In the genomic region with DNA sequence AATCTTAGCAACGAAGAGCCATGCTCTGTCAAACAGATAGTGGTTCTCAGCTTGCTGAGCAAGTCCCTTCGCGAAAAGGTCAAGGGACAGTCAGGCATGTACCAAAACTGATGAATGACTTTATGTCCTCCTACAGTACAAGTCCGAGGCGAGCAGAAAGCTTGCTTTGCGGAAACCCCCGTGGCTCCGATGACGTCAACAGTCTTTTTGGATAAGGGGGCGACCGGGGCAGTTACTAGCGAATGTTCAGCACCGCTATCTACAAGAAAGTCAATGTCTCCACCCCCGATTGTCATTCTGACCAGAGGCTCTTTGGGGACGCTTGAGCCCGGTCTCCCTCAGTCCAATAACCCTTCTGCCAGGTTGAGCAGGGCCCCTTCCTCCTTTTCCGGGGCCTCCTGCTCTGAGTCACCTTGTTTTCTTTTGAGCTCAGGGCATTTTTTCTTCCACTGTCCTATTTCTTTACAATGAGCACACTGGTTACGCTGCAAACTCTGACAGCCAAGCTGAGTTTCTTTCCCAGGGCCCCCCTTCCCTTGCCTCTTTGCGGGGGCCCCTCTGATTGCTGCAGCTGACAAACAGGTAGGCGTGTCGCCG, we compare ENCODE assay signal across 19 cellular contexts. TPM values are rescaled to one million over a fixed set of nuclear protein-coding genes. Genes with fewer than 3 reads are reported as not detected.
"Had no signal": no experiment of that assay in that cellular context is flagged by ENCODE, and none has a peak within 500 bp of the region (broad histone marks: within the 10 kb centered on the region; RNA-seq: fewer than 3 reads in every experiment).

No MANE protein-coding gene starts in this region.

RNA-seq across cellular contexts. Expression of a gene that starts 34.4 kb away (rescaled TPM):
- total RNA-seq: kidney, left colon, left lung, mucosa of descending colon, myocyte, osteoblast, right cardiac atrium, sciatic nerve, spleen, stomach, thyroid gland, transverse colon, upper lobe of right lung had no signal
- polyA plus RNA-seq: liver, mammary epithelial cell had no signal

RNA-seq across cellular contexts. Expression of a gene that starts 50.1 kb away (rescaled TPM):
- total RNA-seq: left colon, myocyte, neural crest cell, osteoblast, pancreas, stomach, transverse colon had no signal
- polyA plus RNA-seq: immature natural killer cell; naive thymus-derived CD4-positive, alpha-beta T cell; pancreas had no signal
